Comparison of ENCODE assay signal across 33 cellular contexts in genomic region chr14:81632162-81632561, GRCh38.
"Had no signal": no experiment of that assay in that cellular context is flagged by ENCODE, and none has a peak within 500 bp of the region (broad histone marks: within the 10 kb centered on the region; RNA-seq: fewer than 3 reads in every experiment).

No MANE protein-coding gene starts in this region.

- ATAC-seq: activated CD4-positive, alpha-beta T cell treated with anti-CD3 and anti-CD28 coated beads for 36 hours; activated CD4-positive, CD25-positive, alpha-beta regulatory T cell treated with anti-CD3 and anti-CD28 coated beads, Interleukin-2, amount 50 U/mL, for 24 hours; activated CD8-positive, alpha-beta memory T cell treated with anti-CD3 and anti-CD28 coated beads, Interleukin-2, amount 10 ng/mL, durations not matched to agents 7 days and 5 days; activated CD8-positive, alpha-beta T cell treated with anti-CD3 and anti-CD28 coated beads, Interleukin-2, amount 10 ng/mL, durations not matched to agents 7 days and 5 days; activated naive CD8-positive, alpha-beta T cell treated with anti-CD3 and anti-CD28 coated beads, Interleukin-2, amount 50 U/mL, for 24 hours; WTC11 had no signal

- FAIRE-seq: bronchial epithelial cell, TTC549 had no signal

- H3K4me3 ChIP-seq: ascending aorta, cardiac muscle cell had no signal

- DNase-seq: activated CD4-positive, alpha-beta memory T cell treated with anti-CD3 and anti-CD28 coated beads, Interleukin-2, amount 10 ng/mL, durations not matched to agents 7 days and 5 days; activated CD4-positive, alpha-beta T cell treated with anti-CD3 and anti-CD28 coated beads for 1 hour; activated CD4-positive, alpha-beta T cell treated with anti-CD3 and anti-CD28 coated beads for 36 hours; activated CD4-positive, alpha-beta T cell treated with anti-CD3 and anti-CD28 coated beads for 48 hours; activated CD4-positive, alpha-beta T cell treated with anti-CD3 and anti-CD28 coated beads, Interleukin-2, amount 10 ng/mL, durations not matched to agents 7 days and 5 days; activated CD4-positive, alpha-beta T cell treated with anti-CD3 and anti-CD28 coated beads, Interleukin-2, amount 50 U/mL, for 48 hours; activated CD4-positive, CD25-positive, alpha-beta regulatory T cell; activated CD8-positive, alpha-beta memory T cell treated with anti-CD3 and anti-CD28 coated beads for 24 hours; activated CD8-positive, alpha-beta memory T cell treated with anti-CD3 and anti-CD28 coated beads, Interleukin-2, amount 10 ng/mL, durations not matched to agents 7 days and 5 days; activated CD8-positive, alpha-beta memory T cell treated with anti-CD3 and anti-CD28 coated beads, Interleukin-2, amount 50 U/mL, for 48 hours; activated CD8-positive, alpha-beta T cell treated with anti-CD3 and anti-CD28 coated beads, Interleukin-2, amount 10 ng/mL, durations not matched to agents 7 days and 5 days; activated effector memory CD4-positive, alpha-beta T cell treated with Interleukin-2 at 50 U/mL for 16 hours; activated gamma-delta T cell; activated naive CD4-positive, alpha-beta T cell treated with anti-CD3 and anti-CD28 coated beads, Interleukin-2, amount 10 ng/mL, durations not matched to agents 7 days and 5 days; activated naive CD4-positive, alpha-beta T cell treated with Interleukin-2 at 50 U/mL for 16 hours; activated naive CD8-positive, alpha-beta T cell treated with anti-CD3 and anti-CD28 coated beads, Interleukin-2, amount 10 ng/mL, durations not matched to agents 7 days and 5 days; activated naive CD8-positive, alpha-beta T cell treated with anti-CD3 and anti-CD28 coated beads, Interleukin-2, amount 50 U/mL, for 24 hours; activated T-cell treated with anti-CD3 and anti-CD28 coated beads, Interleukin-2, amount 50 U/mL, for 24 hours; activated T-cell treated with anti-CD3 and anti-CD28 coated beads, Interleukin-2, amount 50 U/mL, for 48 hours; amygdala; anterior cingulate cortex; caudate nucleus; cerebellar nuclear complex; T-helper 1 cell; T-helper 2 cell; T-helper 9 cell; WERI-Rb-1 had no signal

- H3K36me3 ChIP-seq: ascending aorta, cardiac muscle cell, WERI-Rb-1 had no signal

- H3K27ac ChIP-seq: ascending aorta, cardiac muscle cell, WERI-Rb-1 had no signal

- H3K27me3 ChIP-seq: ascending aorta, cardiac muscle cell had no signal

- H3K9me3 ChIP-seq: ascending aorta had no signal

- H3K4me1 ChIP-seq: ascending aorta had no signal
